ENCODE assay signal across 1 cellular context in the genomic region with DNA sequence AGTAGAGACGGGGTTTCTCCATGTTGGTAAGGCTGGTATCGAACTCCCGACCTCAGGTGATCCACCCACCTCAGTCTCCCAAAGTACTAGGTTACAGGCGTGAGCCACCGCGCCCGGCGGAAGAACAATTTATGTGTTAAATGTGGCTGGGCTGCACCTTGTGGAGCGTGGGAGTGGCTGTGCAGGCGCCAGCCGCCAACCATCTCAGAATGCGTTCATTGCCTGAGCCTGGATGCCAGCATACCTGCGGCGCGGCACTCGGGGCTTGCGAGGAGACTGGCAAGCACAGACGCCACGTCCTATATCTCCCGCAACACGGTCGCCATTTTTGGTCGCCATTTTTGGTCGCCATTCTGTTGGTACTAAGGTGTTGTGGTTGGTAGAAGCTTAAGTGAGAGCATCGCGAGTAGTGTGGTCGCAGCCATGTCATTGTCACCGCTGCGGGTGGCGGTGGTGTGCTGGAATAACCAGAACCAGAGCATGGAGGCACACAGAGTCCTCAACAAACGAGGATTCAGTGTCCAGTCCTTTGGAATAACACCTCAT.
TF ChIP-seq lines count a peak whose summit lies in the region.

No MANE protein-coding gene starts in this region.

TF ChIP-seq in K562, 482 proteins besides CTCF, POLR2A, EP300 and RAD21 (continued from another document):
- no peak for TF ChIP-seq E2F3 (CRISPR knock-in tag; IDR thresholded peaks at IDR 0.05)
- TF ChIP-seq YY1 (IDR thresholded peaks at IDR 0.05; ENCODE audit: borderline replicate concordance in 1 of 3, control insufficient read depth in 1 of 3, extremely low read depth in 1 of 3, insufficient read depth in 3 of 3, insufficient read length in 1 of 3, insufficient replicate concordance in 2 of 3, low read depth in 1 of 3, low read length in 2 of 3): peak; percentile 44 to 90 (median 48)
TF ChIP-seq in K562: peak in this region for 6.
